In the genomic region with DNA sequence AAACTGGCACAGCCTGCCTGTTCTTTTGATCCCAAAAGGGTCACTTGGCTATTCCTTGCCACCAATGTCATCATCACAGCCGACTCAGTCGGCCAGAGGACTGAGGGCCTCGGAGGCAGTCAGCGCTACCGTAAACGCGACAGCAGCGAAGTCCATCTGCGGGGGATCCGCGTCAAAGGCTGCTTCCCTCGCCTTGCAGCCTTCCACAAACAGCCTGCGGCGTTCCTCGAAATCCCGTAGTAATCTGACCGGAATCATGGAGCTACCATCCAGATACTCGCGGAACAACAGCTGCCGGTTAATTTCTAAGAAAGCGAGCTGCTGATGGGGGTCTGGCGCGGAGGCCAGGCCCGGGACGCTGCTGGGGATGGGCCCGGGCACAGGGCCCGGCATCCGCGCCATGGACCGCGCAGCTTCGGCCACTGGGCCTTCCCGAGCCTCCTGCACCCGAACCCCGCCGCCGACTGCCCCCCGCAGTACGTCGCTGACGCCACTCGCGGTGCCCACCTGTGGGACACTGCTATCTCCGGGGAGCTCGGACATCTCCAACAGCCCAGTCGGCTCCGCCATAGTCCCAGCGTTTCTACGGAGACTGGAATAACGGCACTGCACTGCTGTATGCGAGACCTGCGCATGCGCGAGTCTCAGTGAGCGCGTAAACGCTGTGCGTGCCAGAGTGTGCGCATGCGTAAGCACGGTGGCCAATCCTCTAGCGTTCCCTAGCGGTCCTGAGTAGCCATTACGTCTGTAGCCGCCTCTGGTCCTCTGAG, we compare ENCODE assay signal across 8 cellular contexts. TPM values are rescaled to one million over a fixed set of nuclear protein-coding genes. Genes with fewer than 3 reads are reported as not detected.
A peak's percentile ranks its signal among the peaks of the same experiment; 100 is the strongest.
DNase-seq lines count a peak whose midpoint lies in the region; ATAC-seq and TF ChIP-seq lines count a peak whose summit lies in the region.

Gene EID2B (minus strand): TSS at position 620 of the 770 bp plus-strand sequence. CDS start 50 bp downstream, at position 570.

- peak; percentile 66 for DNase-seq in BJ (ENCODE audit: low read depth)
- peak; percentile 95 to 99 for DNase-seq in NCI-H446 (lab: John Stamatoyannopoulos, UW)
- peak; percentile 93 for DNase-seq in activated CD4-positive, CD25-positive, alpha-beta regulatory T cell treated with anti-CD3 and anti-CD28 coated beads, Interleukin-2, amount 50 U/mL, for 72 hours
- peak; percentile 95 for DNase-seq in chondrocyte (ENCODE audit: low spot score)
- peak; percentile 93 for DNase-seq in kidney glomerular epithelial cell (lab: John Stamatoyannopoulos, UW)
- DNase-seq in stimulated activated CD4-positive, alpha-beta T cell treated with anti-CD3 and anti-CD28 coated beads, Interleukin-15, amount 100 ng/mL, for 48 hours (ENCODE audit: low read depth in 2 of 2), result peak; percentile 91 to 94

- no peaks in the 10 kb centered on the region for H3K27me3 ChIP-seq in BJ (ENCODE audit: control insufficient read depth, insufficient read depth, low read length)

- no peaks in the 10 kb centered on the region for H3K27me3 Mint-ChIP-seq in chondrocyte (ENCODE audit: low read depth)

- POLR2A ChIA-PET in BJ (lab: Charles Lee), result interaction anchor here (0.6 to 1.0 kb wide), 2 partner anchors 36 to 97 kb away, joined by 3 to 4 read pairs; partner anchors contain the start of gene RPS16

- H3K27ac Mint-ChIP-seq in chondrocyte (ENCODE audit: unreplicated experiment), result peak within 1 kb of the TSS; percentile 92

- H3K36me3 Mint-ChIP-seq in chondrocyte (ENCODE audit: low read depth), result peaks cover 1% of the 10 kb centered on the region

- peak; percentile 71 for TF ChIP-seq POLR2A in GM19099 (IDR thresholded peaks at IDR 0.05; ENCODE audit: extremely low read depth, insufficient read length, low read depth)

- H3K9me3 Mint-ChIP-seq in chondrocyte (ENCODE audit: low read depth), result no peaks in the 10 kb centered on the region

- H3K4me3 ChIP-seq in BJ (ENCODE audit: low read depth, low read length), result peak within 1 kb of the TSS; percentile 74

- H3K4me1 Mint-ChIP-seq in chondrocyte (ENCODE audit: low read depth), result peaks cover 23% of the 10 kb centered on the region

- H3K36me3 ChIP-seq in BJ (ENCODE audit: control insufficient read depth, insufficient read depth, low read length), result no peaks in the 10 kb centered on the region

- peak; percentile 89 for ATAC-seq in HG03378 (IDR thresholded peaks at IDR 0.05; ENCODE audit: unreplicated experiment)

- H3K4me3 Mint-ChIP-seq in chondrocyte (ENCODE audit: unreplicated experiment), result peak within 1 kb of the TSS; percentile 95

- CTCF ChIA-PET in BJ (lab: Yijun Ruan, JAX), result interaction anchor here (0.5 to 3.4 kb wide), 33 partner anchors 9 to 205 kb away, joined by 3 to 41 read pairs (median 5); partner anchors contain the start of genes PLEKHG2, RPS16, SUPT5H and TIMM50

- TF ChIP-seq CTCF in BJ (IDR thresholded peaks at IDR 0.05; ENCODE audit: insufficient read depth, low read depth, low read length) (peak; percentile 96), chondrocyte (IDR thresholded peaks at IDR 0.05) (peak; percentile 93)

RNA-seq across cellular contexts. Expression of gene EID2B, which starts in this region (rescaled TPM):
- 2.2 and 2.3 TPM in 2 replicates for polyA plus RNA-seq in BJ (2011; rRNA removed)
- 1.1 and 1.3 TPM in 2 replicates for polyA minus RNA-seq in BJ (2011; rRNA and poly(A)+ RNA removed)
- 1.7 to 2.7 TPM (median 2.4 TPM) in 3 replicates for total RNA-seq in chondrocyte

Comparison
In these comparisons a context has a peak if more than half of its experiments do, and no peak if none do; other contexts are left out.
1. Peak in every context shown above with its lines: DNase-seq, ATAC-seq and H3K4me3 ChIP-seq.